In genomic region chr19:36151144-36152051, GRCh38 we compare ENCODE assay signal across 1 cellular context.
TF ChIP-seq lines count a peak whose summit lies in the region.

No MANE protein-coding gene starts in this region.

TF ChIP-seq in A549, 52 proteins besides CTCF, POLR2A, EP300 and RAD21 (continued from another document):
- TF ChIP-seq HOXA7 (CRISPR knock-in tag; IDR thresholded peaks at IDR 0.05) (no peak), HOXB13 (CRISPR knock-in tag; IDR thresholded peaks at IDR 0.05; ENCODE audit: low read depth) (no peak), ZFP36 (IDR thresholded peaks at IDR 0.05; ENCODE audit: borderline replicate concordance, partially characterized antibody) (no peak), HDAC2 (IDR thresholded peaks at IDR 0.05) (no peak), NFE2L2 (conservative IDR thresholded peaks at IDR 0.05; ENCODE audit: low read length) (no peak), ZNF302 (CRISPR knock-in tag; IDR thresholded peaks at IDR 0.05) (no peak)
- TF ChIP-seq, protein P1, sequence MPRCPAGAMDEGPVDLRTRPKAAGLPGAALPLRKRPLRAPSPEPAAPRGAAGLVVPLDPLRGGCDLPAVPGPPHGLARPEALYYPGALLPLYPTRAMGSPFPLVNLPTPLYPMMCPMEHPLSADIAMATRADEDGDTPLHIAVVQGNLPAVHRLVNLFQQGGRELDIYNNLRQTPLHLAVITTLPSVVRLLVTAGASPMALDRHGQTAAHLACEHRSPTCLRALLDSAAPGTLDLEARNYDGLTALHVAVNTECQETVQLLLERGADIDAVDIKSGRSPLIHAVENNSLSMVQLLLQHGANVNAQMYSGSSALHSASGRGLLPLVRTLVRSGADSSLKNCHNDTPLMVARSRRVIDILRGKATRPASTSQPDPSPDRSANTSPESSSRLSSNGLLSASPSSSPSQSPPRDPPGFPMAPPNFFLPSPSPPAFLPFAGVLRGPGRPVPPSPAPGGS (IDR thresholded peaks at IDR 0.05), result no peak
